Comparison of ENCODE assay signal across 7 cellular contexts in the genomic region with DNA sequence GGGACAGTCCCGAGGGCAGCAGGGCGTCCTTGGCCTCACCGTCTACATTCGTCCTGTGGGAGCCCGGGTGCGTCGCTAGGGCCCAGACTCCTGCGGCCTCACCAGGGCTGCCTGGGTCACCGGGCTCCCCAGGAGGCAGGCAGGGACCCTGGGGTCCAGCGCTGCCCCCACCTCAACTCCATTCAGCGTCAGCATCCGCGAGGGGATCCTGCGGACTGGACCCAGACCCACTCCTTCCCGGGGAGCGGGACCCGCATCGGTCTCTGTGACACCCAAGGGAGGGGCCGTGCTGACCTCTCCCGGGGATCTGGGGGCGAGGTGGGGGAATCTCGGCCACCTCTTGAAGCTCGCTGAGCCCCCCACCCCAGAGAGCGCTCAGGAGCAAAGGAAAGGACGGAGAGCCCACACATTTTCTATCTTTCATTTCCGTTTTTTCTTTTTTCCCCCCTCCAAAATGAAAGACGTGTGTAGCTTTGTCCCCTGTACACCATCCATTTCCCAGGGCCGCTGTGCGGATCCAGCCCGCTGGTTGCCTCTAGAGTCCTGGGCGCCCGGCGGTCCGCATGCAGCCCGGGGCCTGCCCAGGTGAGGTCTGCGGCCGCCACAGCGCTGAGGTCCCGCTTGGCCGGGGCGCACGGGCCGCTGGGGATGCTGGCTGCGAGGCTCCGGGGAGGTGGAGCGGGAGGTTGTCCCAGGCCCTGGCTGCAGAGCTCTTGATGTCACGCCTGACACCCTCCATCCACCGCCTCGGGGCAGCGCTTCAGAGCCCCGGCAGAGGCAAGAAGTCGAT.
DNase-seq lines count a peak whose midpoint lies in the region; ATAC-seq, FAIRE-seq and TF ChIP-seq lines count a peak whose summit lies in the region.
"Not testable (repeated sequence)": the region's sequence is repeated elsewhere in the genome, so short reads cannot be mapped to it uniquely, and the experiment has no call there.

No MANE protein-coding gene starts in this region.

- intact Hi-C loops in posterior vena cava (cut with DNase I); testis (cut with DNase I; ENCODE audit: low total_unique reads): not testable (repeated sequence)

- WGBS in lung, 2 donors: 79 to 86% methylated on average over 40 to 49 of the region's 52 CpGs
- WGBS in testis, 2 donors: 58 to 64% methylated on average over 38 to 51 of the region's 52 CpGs

- TF ChIP-seq POLR2A in testis (IDR thresholded peaks at IDR 0.05): not testable (repeated sequence)

- not testable (repeated sequence) for H3K27me3 ChIP-seq in H7 (ENCODE audit: control insufficient read depth, insufficient read depth, low read length); lung (ENCODE audit: control insufficient read depth, insufficient read depth); testis

- DNase-seq in D721Med (ENCODE audit: insufficient read length, low spot score): peak; percentile 6
- peak; percentile 33 for DNase-seq in H7
- peak; percentile 77 for DNase-seq in coronary artery (ENCODE audit: low spot score)
- peak; percentile 6 for DNase-seq in iPS-NIHi11 (ENCODE audit: low spot score)
- DNase-seq in lung (ENCODE audit: low spot score): peak; percentile 33
- peak; percentile 90 for DNase-seq in posterior vena cava (ENCODE audit: low spot score)
- not testable (repeated sequence) for DNase-seq in testis

- not testable (repeated sequence) for TF ChIP-seq CTCF in D721Med (IDR thresholded peaks at IDR 0.05; ENCODE audit: insufficient read depth, missing control alignments); coronary artery (IDR thresholded peaks at IDR 0.05); lung (IDR thresholded peaks at IDR 0.05; ENCODE audit: control extremely low read depth, extremely low read depth); testis (IDR thresholded peaks at IDR 0.05)

- H3K4me3 ChIP-seq in H7 (ENCODE audit: insufficient read depth, low read depth, low read length); coronary artery; lung: not testable (repeated sequence)
- H3K4me3 ChIP-seq in testis: peak overlapping the region; percentile 1 to 7

- ATAC-seq in lung (ENCODE audit: insufficient read depth, low FRiP score): not testable (repeated sequence)

- peaks cover 0 to 31% of the 10 kb centered on the region in 2 donors for H3K9me3 ChIP-seq in lung (ENCODE audit: control insufficient read depth in 2 of 2, insufficient read depth in 1 of 2, low read length in 1 of 2)
- H3K9me3 ChIP-seq in testis: not testable (repeated sequence)

- not testable (repeated sequence) for H3K4me1 ChIP-seq in lung (ENCODE audit: control insufficient read depth in 2 of 2, insufficient read depth in 2 of 2, low read length in 2 of 2); testis

- not testable (repeated sequence) for H3K27ac ChIP-seq in coronary artery; lung (ENCODE audit: low read depth in 1 of 2, low read length in 1 of 2); testis

- not testable (repeated sequence) for FAIRE-seq in D721Med (lab: Jason Lieb, UNC)

- H3K36me3 ChIP-seq in H7 (replicated peaks; ENCODE audit: control insufficient read depth, insufficient read depth, low read length); lung (ENCODE audit: control insufficient read depth in 2 of 2, insufficient read depth in 2 of 2, low read length in 2 of 2); testis (ENCODE audit: low read depth, missing control alignments): not testable (repeated sequence)
